15 cellular contexts compared by ENCODE assay signal in the genomic region with DNA sequence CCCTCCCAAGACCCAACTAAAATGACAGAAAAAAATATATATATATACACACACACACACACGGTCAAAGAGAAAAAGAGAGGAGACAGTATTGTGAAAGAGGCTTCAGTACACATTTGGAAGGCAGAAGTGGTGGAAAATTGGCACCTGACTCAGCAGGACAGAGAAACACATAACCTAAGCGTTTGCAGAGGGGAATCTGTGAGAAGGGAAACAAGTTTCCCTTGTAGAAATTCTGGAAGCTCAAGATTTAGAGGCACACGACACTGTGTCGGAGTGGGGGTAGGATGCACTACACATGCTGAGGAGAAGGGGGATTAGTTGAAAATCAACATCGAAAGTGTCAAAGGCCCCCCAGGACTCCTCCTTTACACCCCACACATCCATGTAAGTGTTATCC. TPM values are rescaled to one million over a fixed set of nuclear protein-coding genes. Genes with fewer than 3 reads are reported as not detected.
DNase-seq lines count a peak whose midpoint lies in the region; ATAC-seq, FAIRE-seq and TF ChIP-seq lines count a peak whose summit lies in the region.
"Had no signal": no experiment of that assay in that cellular context is flagged by ENCODE, and none has a peak within 500 bp of the region (broad histone marks: within the 10 kb centered on the region; RNA-seq: fewer than 3 reads in every experiment).

No MANE protein-coding gene starts in this region.

- H3K4me1 ChIP-seq in OCI-LY3 (ENCODE audit: low read length) (peaks cover 17% of the 10 kb centered on the region), endothelial cell of umbilical vein (ENCODE audit: control insufficient read depth, extremely low read depth, insufficient read depth, low read length) (peaks cover 23% of the 10 kb centered on the region), mesodermal cell (ENCODE audit: control insufficient read depth, insufficient read depth, low read length, poor library complexity, severe bottlenecking) (peaks cover 22% of the 10 kb centered on the region)

- H3K36me3 ChIP-seq in OCI-LY3 (replicated peaks; ENCODE audit: low read depth, low read length) (peaks cover 57% of the 10 kb centered on the region), endothelial cell of umbilical vein (ENCODE audit: control insufficient read depth in 2 of 2, extremely low read depth in 1 of 2, insufficient read depth in 2 of 2, low read length in 2 of 2) (peaks cover 0 to 5% of the 10 kb centered on the region in 2 experiments), mesodermal cell (ENCODE audit: control insufficient read depth, insufficient read depth, low read length) (peaks cover 57% of the 10 kb centered on the region)
- H3K36me3 ChIP-seq: sigmoid colon had no signal

- 40 to 57% methylated on average over 1 of the region's 5 CpGs for WGBS in mesodermal cell (ENCODE audit: insufficient coverage in 2 of 2), 2 experiments

- H3K9me3 ChIP-seq in OCI-LY3 (ENCODE audit: insufficient read depth, low read length), result 0 out of 2 replicates have a peak, but pooled peaks cover 9% of the 10 kb centered on the region
- no peaks in the 10 kb centered on the region for H3K9me3 ChIP-seq in endothelial cell of umbilical vein (replicated peaks; ENCODE audit: control insufficient read depth, insufficient read depth, low read length)
- peaks cover 12% of the 10 kb centered on the region for H3K9me3 ChIP-seq in mesodermal cell (ENCODE audit: control insufficient read depth, low read length)
- H3K9me3 ChIP-seq: sigmoid colon had no signal

- DNase-seq in Daoy (ENCODE audit: low read depth) (peak; percentile 19), endothelial cell of umbilical vein (ENCODE audit: low read depth, low spot score) (peak; percentile 58)
- no peak for DNase-seq in activated CD4-positive, alpha-beta T cell treated with anti-CD3 and anti-CD28 coated beads for 48 hours
- DNase-seq: activated CD4-positive, alpha-beta T cell treated with anti-CD3 and anti-CD28 coated beads, Interleukin-2, amount 50 U/mL, for 4 hours; activated naive CD8-positive, alpha-beta T cell treated with anti-CD3 and anti-CD28 coated beads, Interleukin-2, amount 10 ng/mL, durations not matched to agents 7 days and 5 days; CD4-positive, CD25-positive, alpha-beta regulatory T cell; erythroblast; NCI-H345; sigmoid colon had no signal

- H3K27ac ChIP-seq in OCI-LY3 (ENCODE audit: low read length) (no peak overlapping the region), endothelial cell of umbilical vein (ENCODE audit: insufficient read depth, low read depth, low read length) (peak overlapping the region; percentile 58), mesodermal cell (ENCODE audit: low read depth, low read length, severe bottlenecking) (peak overlapping the region; percentile 76)

- dilution Hi-C loops in endothelial cell of umbilical vein (cut with MboI; ENCODE audit: extremely low pct_ligation_motif_present, low sequenced_read_pairs), result no loop called here

- H3K9me1 ChIP-seq in endothelial cell of umbilical vein (replicated peaks; ENCODE audit: control insufficient read depth, extremely low read depth, insufficient read depth, low read length), result no peaks in the 10 kb centered on the region

- H4K20me1 ChIP-seq in OCI-LY3 (ENCODE audit: insufficient read depth, low read length), result peaks cover 14% of the 10 kb centered on the region
- H4K20me1 ChIP-seq in endothelial cell of umbilical vein (replicated peaks; ENCODE audit: control insufficient read depth, extremely low read depth, insufficient read depth, low read length), result no peaks in the 10 kb centered on the region

- CTCF ChIA-PET in endothelial cell of umbilical vein (lab: Charles Lee), result interaction anchor here (1.0 kb wide), 1 partner anchor 53 kb away, joined by 3 read pairs; the partner anchor contains the start of gene PAK2

- no peak overlapping the region for H2AFZ ChIP-seq in OCI-LY3 (ENCODE audit: low read depth, low read length)
- no peak overlapping the region for H2AFZ ChIP-seq in endothelial cell of umbilical vein (ENCODE audit: low read depth, low read length)

- TF ChIP-seq CTCF in OCI-LY3 (IDR thresholded peaks at IDR 0.05; ENCODE audit: low read depth, low read length) (no peak), endothelial cell of umbilical vein (IDR thresholded peaks at IDR 0.05; ENCODE audit: extremely low read depth in 1 of 2, insufficient read depth in 1 of 2, low read depth in 1 of 2, low read length in 2 of 2) (no peak)

- peak overlapping the region; percentile 10; the same call in 1 of the 2 replicates for H3K4me2 ChIP-seq in OCI-LY3 (ENCODE audit: low read length)
- H3K4me2 ChIP-seq in endothelial cell of umbilical vein (ENCODE audit: insufficient read depth, low read length), result peak overlapping the region; percentile 70

- intact Hi-C loops in endothelial cell of umbilical vein (cut with micrococcal nuclease), result loop anchor here (1.0 to 2.0 kb wide), 2 partner anchors 18 to 53 kb away; partner anchors contain the start of gene PAK2

- no peak for FAIRE-seq in endothelial cell of umbilical vein (lab: Jason Lieb, UNC)

- H3K79me2 ChIP-seq in OCI-LY3 (ENCODE audit: low read length) (peaks cover 78% of the 10 kb centered on the region), endothelial cell of umbilical vein (ENCODE audit: control insufficient read depth, insufficient read depth, low read length) (peaks cover 34% of the 10 kb centered on the region)

- TF ChIP-seq POLR2A in endothelial cell of umbilical vein (IDR thresholded peaks at IDR 0.05; ENCODE audit: low read depth, low read length), result no peak

- H3K4me3 ChIP-seq in OCI-LY3 (ENCODE audit: low read length) (no peak overlapping the region), endothelial cell of umbilical vein (replicated peaks in 1 of 3; ENCODE audit: insufficient read depth in 1 of 3, low read depth in 1 of 3, low read length in 3 of 3) (peak overlapping the region in 1 of 3 experiments; percentile 4), mesodermal cell (ENCODE audit: extremely low read depth, insufficient read depth, low read length, poor library complexity, severe bottlenecking) (no peak overlapping the region)
- H3K4me3 ChIP-seq: lung, sigmoid colon had no signal

- ATAC-seq in GM21619 (IDR thresholded peaks at IDR 0.05; ENCODE audit: unreplicated experiment), result no peak
- no peak for ATAC-seq in GM19463 (IDR thresholded peaks at IDR 0.05; ENCODE audit: unreplicated experiment)
- no peak for ATAC-seq in activated CD4-positive, CD25-positive, alpha-beta regulatory T cell treated with anti-CD3 and anti-CD28 coated beads, Interleukin-2, amount 50 U/mL, for 24 hours

- H3K9ac ChIP-seq in OCI-LY3 (ENCODE audit: low read length) (no peak overlapping the region), endothelial cell of umbilical vein (replicated peaks; ENCODE audit: extremely low read depth, insufficient read depth, low read length) (peak overlapping the region; percentile 56)

- H3K27me3 ChIP-seq in OCI-LY3 (ENCODE audit: low read depth, low read length), result no peaks in the 10 kb centered on the region
- H3K27me3 ChIP-seq in endothelial cell of umbilical vein (ENCODE audit: control insufficient read depth in 2 of 2, insufficient read depth in 2 of 2, low read length in 2 of 2), result no peaks in the 10 kb centered on the region
- H3K27me3 ChIP-seq: sigmoid colon had no signal

- no TSS peak for BruUV-seq in endothelial cell of umbilical vein (replicated peaks; lab: Mats Ljungman, UMichigan)

- POLR2A ChIA-PET in endothelial cell of umbilical vein (lab: Charles Lee), result no interaction called here

TF ChIP-seq in endothelial cell of umbilical vein, 7 proteins besides CTCF, POLR2A, EP300 and RAD21:
- TF ChIP-seq GATA2 (IDR thresholded peaks at IDR 0.05; ENCODE audit: insufficient read depth, insufficient read length, low read depth, low read length), result no peak
- TF ChIP-seq FOS (IDR thresholded peaks at IDR 0.05; ENCODE audit: borderline replicate concordance, insufficient read depth, low read length), result no peak
- TF ChIP-seq MYC (IDR thresholded peaks at IDR 0.05; ENCODE audit: low read depth, low read length), result no peak
- TF ChIP-seq MAX (IDR thresholded peaks at IDR 0.05; ENCODE audit: insufficient read depth, insufficient read length), result no peak
- no peak for TF ChIP-seq JUN (IDR thresholded peaks at IDR 0.05; ENCODE audit: borderline replicate concordance, insufficient read depth, insufficient read length, low read depth)
- TF ChIP-seq POLR2AphosphoS5 (IDR thresholded peaks at IDR 0.05; ENCODE audit: insufficient read depth, low read depth, low read length), result no peak
TF ChIP-seq in endothelial cell of umbilical vein: peak in this region for 0.

RNA-seq across cellular contexts. Expression of gene PAK2, which starts 53.1 kb away (rescaled TPM):
- total RNA-seq in Daoy (2014; rRNA removed; shearing (Covaris generic)), result 36.1 and 44.6 TPM in 2 replicates
- total RNA-seq in endothelial cell of umbilical vein, result 85.8 and 98.9 TPM in 2 replicates
- polyA plus RNA-seq in endothelial cell of umbilical vein, result 17.6 and 22.6 TPM in 2 replicates
- 38.8 and 42.1 TPM in 2 replicates for polyA plus RNA-seq in endothelial cell of umbilical vein (2011; cell fraction: cytosol; rRNA removed)
- 20.8 and 25.0 TPM in 2 replicates for polyA plus RNA-seq in endothelial cell of umbilical vein (2011; cell fraction: nucleus; rRNA removed)
- 70.0 and 83.0 TPM in 2 replicates for polyA plus RNA-seq in endothelial cell of umbilical vein (2012)
- 93.4 and 135 TPM in 2 replicates for polyA minus RNA-seq in endothelial cell of umbilical vein
- polyA minus RNA-seq in endothelial cell of umbilical vein (2011; cell fraction: cytosol; rRNA and poly(A)+ RNA removed), result 67.2 TPM
- 19.3 and 28.9 TPM in 2 replicates for polyA minus RNA-seq in endothelial cell of umbilical vein (2011; cell fraction: nucleus; rRNA and poly(A)+ RNA removed)
- polyA plus RNA-seq in mesodermal cell (2013, experiment 1 of 2), result 56.3 TPM
- 52.5 TPM for polyA plus RNA-seq in mesodermal cell (2013, experiment 2 of 2)
